Comparison of ENCODE assay signal across 2 cellular contexts in the genomic region with DNA sequence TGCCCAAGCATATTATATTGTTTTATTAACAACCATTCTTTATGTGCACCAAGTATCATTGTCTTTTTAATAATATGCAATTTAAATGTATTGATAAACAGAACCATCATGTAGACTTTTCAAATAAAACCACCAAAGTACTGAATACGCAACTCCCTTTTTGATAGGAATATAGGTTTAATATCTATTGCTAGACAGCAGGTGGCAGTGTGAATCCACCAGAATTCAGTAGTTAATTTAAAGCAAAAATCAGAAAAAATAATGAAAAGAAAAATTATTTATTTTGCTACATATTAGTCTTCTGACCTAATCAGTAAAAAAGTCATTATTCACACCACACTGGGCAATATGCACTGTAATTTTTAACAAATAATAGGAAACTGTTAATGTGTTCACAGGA.
TF ChIP-seq lines count a peak whose summit lies in the region.

No MANE protein-coding gene starts in this region.

TF ChIP-seq in Ishikawa, 13 proteins besides CTCF, POLR2A, EP300 and RAD21 (continued from another document):
- TF ChIP-seq, protein P1, sequence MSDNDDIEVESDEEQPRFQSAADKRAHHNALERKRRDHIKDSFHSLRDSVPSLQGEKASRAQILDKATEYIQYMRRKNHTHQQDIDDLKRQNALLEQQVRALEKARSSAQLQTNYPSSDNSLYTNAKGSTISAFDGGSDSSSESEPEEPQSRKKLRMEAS (IDR thresholded peaks at IDR 0.05) = no peak
- no peak for TF ChIP-seq NFIC (IDR thresholded peaks at IDR 0.05)
- TF ChIP-seq, protein P2, sequence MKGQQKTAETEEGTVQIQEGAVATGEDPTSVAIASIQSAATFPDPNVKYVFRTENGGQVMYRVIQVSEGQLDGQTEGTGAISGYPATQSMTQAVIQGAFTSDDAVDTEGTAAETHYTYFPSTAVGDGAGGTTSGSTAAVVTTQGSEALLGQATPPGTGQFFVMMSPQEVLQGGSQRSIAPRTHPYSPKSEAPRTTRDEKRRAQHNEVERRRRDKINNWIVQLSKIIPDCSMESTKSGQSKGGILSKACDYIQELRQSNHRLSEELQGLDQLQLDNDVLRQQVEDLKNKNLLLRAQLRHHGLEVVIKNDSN (IDR thresholded peaks at IDR 0.05) = no peak
- no peak for TF ChIP-seq YY1 (IDR thresholded peaks at IDR 0.05; ENCODE audit: low read depth)
- TF ChIP-seq CEBPB (IDR thresholded peaks at IDR 0.05) = no peak
- no peak for TF ChIP-seq CREB1 (IDR thresholded peaks at IDR 0.05; ENCODE audit: low read depth)
- TF ChIP-seq ZBTB7A (IDR thresholded peaks at IDR 0.05; ENCODE audit: low read depth) = no peak
- TF ChIP-seq TCF12 (IDR thresholded peaks at IDR 0.05; ENCODE audit: low read depth) = no peak
- no peak for TF ChIP-seq TAF1 (IDR thresholded peaks at IDR 0.05; ENCODE audit: low read depth)
- no peak for TF ChIP-seq EGR1 (IDR thresholded peaks at IDR 0.05)

TF ChIP-seq in HepG2, 621 proteins besides CTCF, POLR2A, EP300 and RAD21 (continued from another document):
- TF ChIP-seq, protein P3, sequence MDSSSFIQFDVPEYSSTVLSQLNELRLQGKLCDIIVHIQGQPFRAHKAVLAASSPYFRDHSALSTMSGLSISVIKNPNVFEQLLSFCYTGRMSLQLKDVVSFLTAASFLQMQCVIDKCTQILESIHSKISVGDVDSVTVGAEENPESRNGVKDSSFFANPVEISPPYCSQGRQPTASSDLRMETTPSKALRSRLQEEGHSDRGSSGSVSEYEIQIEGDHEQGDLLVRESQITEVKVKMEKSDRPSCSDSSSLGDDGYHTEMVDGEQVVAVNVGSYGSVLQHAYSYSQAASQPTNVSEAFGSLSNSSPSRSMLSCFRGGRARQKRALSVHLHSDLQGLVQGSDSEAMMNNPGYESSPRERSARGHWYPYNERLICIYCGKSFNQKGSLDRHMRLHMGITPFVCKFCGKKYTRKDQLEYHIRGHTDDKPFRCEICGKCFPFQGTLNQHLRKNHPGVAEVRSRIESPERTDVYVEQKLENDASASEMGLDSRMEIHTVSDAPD (CRISPR knock-in tag; IDR thresholded peaks at IDR 0.05) = no peak
- TF ChIP-seq, protein P4, sequence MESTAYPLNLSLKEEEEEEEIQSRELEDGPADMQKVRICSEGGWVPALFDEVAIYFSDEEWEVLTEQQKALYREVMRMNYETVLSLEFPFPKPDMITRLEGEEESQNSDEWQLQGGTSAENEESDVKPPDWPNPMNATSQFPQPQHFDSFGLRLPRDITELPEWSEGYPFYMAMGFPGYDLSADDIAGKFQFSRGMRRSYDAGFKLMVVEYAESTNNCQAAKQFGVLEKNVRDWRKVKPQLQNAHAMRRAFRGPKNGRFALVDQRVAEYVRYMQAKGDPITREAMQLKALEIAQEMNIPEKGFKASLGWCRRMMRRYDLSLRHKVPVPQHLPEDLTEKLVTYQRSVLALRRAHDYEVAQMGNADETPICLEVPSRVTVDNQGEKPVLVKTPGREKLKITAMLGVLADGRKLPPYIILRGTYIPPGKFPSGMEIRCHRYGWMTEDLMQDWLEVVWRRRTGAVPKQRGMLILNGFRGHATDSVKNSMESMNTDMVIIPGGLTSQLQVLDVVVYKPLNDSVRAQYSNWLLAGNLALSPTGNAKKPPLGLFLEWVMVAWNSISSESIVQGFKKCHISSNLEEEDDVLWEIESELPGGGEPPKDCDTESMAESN (CRISPR knock-in tag; conservative IDR thresholded peaks at IDR 0.05) = no peak
- TF ChIP-seq, protein P5, sequence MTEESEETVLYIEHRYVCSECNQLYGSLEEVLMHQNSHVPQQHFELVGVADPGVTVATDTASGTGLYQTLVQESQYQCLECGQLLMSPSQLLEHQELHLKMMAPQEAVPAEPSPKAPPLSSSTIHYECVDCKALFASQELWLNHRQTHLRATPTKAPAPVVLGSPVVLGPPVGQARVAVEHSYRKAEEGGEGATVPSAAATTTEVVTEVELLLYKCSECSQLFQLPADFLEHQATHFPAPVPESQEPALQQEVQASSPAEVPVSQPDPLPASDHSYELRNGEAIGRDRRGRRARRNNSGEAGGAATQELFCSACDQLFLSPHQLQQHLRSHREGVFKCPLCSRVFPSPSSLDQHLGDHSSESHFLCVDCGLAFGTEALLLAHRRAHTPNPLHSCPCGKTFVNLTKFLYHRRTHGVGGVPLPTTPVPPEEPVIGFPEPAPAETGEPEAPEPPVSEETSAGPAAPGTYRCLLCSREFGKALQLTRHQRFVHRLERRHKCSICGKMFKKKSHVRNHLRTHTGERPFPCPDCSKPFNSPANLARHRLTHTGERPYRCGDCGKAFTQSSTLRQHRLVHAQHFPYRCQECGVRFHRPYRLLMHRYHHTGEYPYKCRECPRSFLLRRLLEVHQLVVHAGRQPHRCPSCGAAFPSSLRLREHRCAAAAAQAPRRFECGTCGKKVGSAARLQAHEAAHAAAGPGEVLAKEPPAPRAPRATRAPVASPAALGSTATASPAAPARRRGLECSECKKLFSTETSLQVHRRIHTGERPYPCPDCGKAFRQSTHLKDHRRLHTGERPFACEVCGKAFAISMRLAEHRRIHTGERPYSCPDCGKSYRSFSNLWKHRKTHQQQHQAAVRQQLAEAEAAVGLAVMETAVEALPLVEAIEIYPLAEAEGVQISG (CRISPR knock-in tag; IDR thresholded peaks at IDR 0.05) = no peak
- TF ChIP-seq ZNF768 (CRISPR knock-in tag; IDR thresholded peaks at IDR 0.05) (no peak), ZBTB10 (CRISPR knock-in tag; IDR thresholded peaks at IDR 0.05; ENCODE audit: borderline replicate concordance) (no peak), ZNF629 (CRISPR knock-in tag; conservative IDR thresholded peaks at IDR 0.05) (no peak), ZSCAN20 (CRISPR knock-in tag; IDR thresholded peaks at IDR 0.05; ENCODE audit: borderline replicate concordance) (no peak), CSRNP2 (CRISPR knock-in tag; conservative IDR thresholded peaks at IDR 0.05; ENCODE audit: low read depth) (no peak)
